In the genomic region with DNA sequence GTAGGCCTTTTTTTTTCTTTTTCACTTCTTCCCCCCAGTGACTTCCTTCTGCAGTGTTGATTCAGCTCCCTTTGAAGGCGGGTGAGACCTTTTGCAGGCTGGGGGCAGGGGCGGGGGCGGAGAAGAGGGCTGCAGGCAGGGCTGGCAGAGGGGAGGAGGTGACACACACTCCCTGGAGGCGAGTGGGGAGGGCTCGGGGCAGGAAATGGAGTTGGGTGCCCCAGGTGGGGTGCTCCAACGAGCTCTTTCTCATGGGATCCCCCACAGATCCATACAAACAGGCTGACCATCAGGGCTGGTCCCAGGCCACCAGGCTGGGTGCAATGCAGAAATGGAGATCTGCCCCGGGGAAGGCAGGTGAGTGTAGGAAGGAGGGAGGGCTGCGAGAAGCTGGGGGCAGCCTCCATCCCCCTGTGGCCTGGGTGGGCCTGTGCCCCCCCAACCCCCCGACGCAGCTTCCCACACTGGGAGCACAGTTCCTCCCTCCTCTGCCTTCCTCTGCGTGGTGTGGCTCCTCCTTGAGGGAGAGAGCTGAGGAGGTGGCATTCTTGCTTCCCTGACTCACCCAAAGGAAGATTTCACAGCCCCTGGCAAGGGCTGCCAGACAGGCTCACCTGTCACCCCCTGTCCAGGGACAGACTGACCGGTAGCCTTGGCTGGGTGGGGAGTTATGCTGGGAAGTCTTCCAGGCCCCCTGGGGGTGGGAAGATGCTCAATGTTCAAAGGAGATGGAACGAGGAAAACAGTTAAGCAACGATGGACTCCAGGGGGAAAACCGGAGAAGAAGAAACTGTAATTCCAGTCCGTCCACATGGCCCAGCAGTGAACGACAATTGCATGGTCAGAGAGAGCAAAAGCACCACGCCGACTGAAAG, we compare ENCODE assay signal across 2 cellular contexts.
TF ChIP-seq lines count a peak whose summit lies in the region.

No MANE protein-coding gene starts in this region.

TF ChIP-seq in GM23338, 12 proteins besides CTCF, POLR2A, EP300 and RAD21:
- no peak for TF ChIP-seq JUNB (IDR thresholded peaks at IDR 0.05; ENCODE audit: unreplicated experiment)
- no peak for TF ChIP-seq NANOG (IDR thresholded peaks at IDR 0.05; ENCODE audit: borderline replicate concordance)
- TF ChIP-seq EZH2phosphoT487 (IDR thresholded peaks at IDR 0.05; ENCODE audit: unreplicated experiment): no peak
- no peak for TF ChIP-seq ZNF114 (CRISPR knock-in tag; IDR thresholded peaks at IDR 0.05)
- no peak for TF ChIP-seq REST (IDR thresholded peaks at IDR 0.05; ENCODE audit: unreplicated experiment)

TF ChIP-seq in SK-N-SH, 30 proteins besides CTCF, POLR2A, EP300 and RAD21:
- peak; percentile 36; the same call in 1 of the 2 replicates for TF ChIP-seq PBX3 (IDR thresholded peaks at IDR 0.05)
- no peak for TF ChIP-seq MEF2A (IDR thresholded peaks at IDR 0.05; ENCODE audit: borderline replicate concordance, low read depth)
- peak; percentile 40 for TF ChIP-seq JUND (IDR thresholded peaks at IDR 0.05)
- no peak for TF ChIP-seq FOXM1 (IDR thresholded peaks at IDR 0.05; ENCODE audit: low read depth)
- TF ChIP-seq, protein P1, sequence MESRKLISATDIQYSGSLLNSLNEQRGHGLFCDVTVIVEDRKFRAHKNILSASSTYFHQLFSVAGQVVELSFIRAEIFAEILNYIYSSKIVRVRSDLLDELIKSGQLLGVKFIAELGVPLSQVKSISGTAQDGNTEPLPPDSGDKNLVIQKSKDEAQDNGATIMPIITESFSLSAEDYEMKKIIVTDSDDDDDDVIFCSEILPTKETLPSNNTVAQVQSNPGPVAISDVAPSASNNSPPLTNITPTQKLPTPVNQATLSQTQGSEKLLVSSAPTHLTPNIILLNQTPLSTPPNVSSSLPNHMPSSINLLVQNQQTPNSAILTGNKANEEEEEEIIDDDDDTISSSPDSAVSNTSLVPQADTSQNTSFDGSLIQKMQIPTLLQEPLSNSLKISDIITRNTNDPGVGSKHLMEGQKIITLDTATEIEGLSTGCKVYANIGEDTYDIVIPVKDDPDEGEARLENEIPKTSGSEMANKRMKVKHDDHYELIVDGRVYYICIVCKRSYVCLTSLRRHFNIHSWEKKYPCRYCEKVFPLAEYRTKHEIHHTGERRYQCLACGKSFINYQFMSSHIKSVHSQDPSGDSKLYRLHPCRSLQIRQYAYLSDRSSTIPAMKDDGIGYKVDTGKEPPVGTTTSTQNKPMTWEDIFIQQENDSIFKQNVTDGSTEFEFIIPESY (IDR thresholded peaks at IDR 0.05; ENCODE audit: borderline replicate concordance, low read depth): no peak
- peak; percentile 53 for TF ChIP-seq NFIC (IDR thresholded peaks at IDR 0.05; ENCODE audit: borderline replicate concordance)
- TF ChIP-seq, protein P2, sequence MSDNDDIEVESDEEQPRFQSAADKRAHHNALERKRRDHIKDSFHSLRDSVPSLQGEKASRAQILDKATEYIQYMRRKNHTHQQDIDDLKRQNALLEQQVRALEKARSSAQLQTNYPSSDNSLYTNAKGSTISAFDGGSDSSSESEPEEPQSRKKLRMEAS (IDR thresholded peaks at IDR 0.05; ENCODE audit: low read depth): no peak; the same call in 1 of the 2 replicates
- TF ChIP-seq TCF12 (IDR thresholded peaks at IDR 0.05): peak; percentile 64
- TF ChIP-seq POLR2AphosphoS5 (IDR thresholded peaks at IDR 0.05; ENCODE audit: low read depth, low read length): no peak
- TF ChIP-seq NRF1 (IDR thresholded peaks at IDR 0.05; ENCODE audit: low read depth, low read length): no peak
- TF ChIP-seq GATA2 (CRISPR knock-in tag; IDR thresholded peaks at IDR 0.05): no peak
- peak; percentile 60; the same call in 1 of the 2 replicates for TF ChIP-seq FOSL2 (IDR thresholded peaks at IDR 0.05; ENCODE audit: borderline replicate concordance, low read depth)
- peak; percentile 64; the same call in 1 of the 2 replicates for TF ChIP-seq TEAD4 (IDR thresholded peaks at IDR 0.05; ENCODE audit: borderline replicate concordance, insufficient read depth)
